Comparison of ENCODE assay signal across 13 cellular contexts in genomic region chr2:109214651-109215371, GRCh38.
DNase-seq lines count a peak whose midpoint lies in the region; ATAC-seq and TF ChIP-seq lines count a peak whose summit lies in the region.
"Had no signal": no experiment of that assay in that cellular context is flagged by ENCODE, and none has a peak within 500 bp of the region (broad histone marks: within the 10 kb centered on the region; RNA-seq: fewer than 3 reads in every experiment).

No MANE protein-coding gene starts in this region.

- H3F3A ChIP-seq in PC-3 (ENCODE audit: low read length, unreplicated experiment): no peaks in the 10 kb centered on the region

- no peaks in the 10 kb centered on the region for H3K27me3 ChIP-seq in PC-3 (ENCODE audit: low read length)
- no peaks in the 10 kb centered on the region for H3K27me3 ChIP-seq in fibroblast of lung (ENCODE audit: control insufficient read depth, insufficient read depth, low read length)
- H3K27me3 ChIP-seq: SJSA1 had no signal

- H3K36me3 Mint-ChIP-seq in activated naive CD4-positive, alpha-beta T cell treated with anti-CD3 and anti-CD28 coated beads, Interleukin-2, amount 50 U/mL, for 72 hours: peaks cover 5 to 11% of the 10 kb centered on the region in 2 donors
- H3K36me3 Mint-ChIP-seq in activated naive CD4-positive, alpha-beta T cell treated with anti-CD3 and anti-CD28 coated beads, Interleukin-2, amount 10 ng/mL, durations not matched to agents 7 days and 5 days: no peaks in the 10 kb centered on the region
- peaks cover 17% of the 10 kb centered on the region for H3K36me3 Mint-ChIP-seq in stimulated activated effector memory CD8-positive, alpha-beta T cell treated with anti-CD3 and anti-CD28 coated beads, Interleukin-12 subunit alpha, Interleukin-12 subunit beta, amount 100 ng/mL, for 72 hours

- no peaks in the 10 kb centered on the region for H3K9me3 ChIP-seq in PC-3 (ENCODE audit: low read length)
- H3K9me3 ChIP-seq in fibroblast of lung (ENCODE audit: control insufficient read depth, insufficient read depth, low read depth, low read length): no peaks in the 10 kb centered on the region
- H3K9me3 ChIP-seq: SJSA1 had no signal

- no TSS peak for BruUV-seq in PC-3 (replicated peaks; lab: Mats Ljungman, UMichigan)

- intact Hi-C loops in PC-3 (cut with micrococcal nuclease): no loop called here

- H3K79me2 ChIP-seq in PC-3 (ENCODE audit: low read length) (peaks cover 54% of the 10 kb centered on the region), fibroblast of lung (ENCODE audit: control insufficient read depth, insufficient read depth, low read length) (peaks cover 46% of the 10 kb centered on the region)
- H3K79me2 ChIP-seq: parathyroid adenoma had no signal

- POLR2A ChIA-PET in PC-3 (lab: Charles Lee; ENCODE audit: unreplicated experiment): no interaction called here

- H3K9me3 Mint-ChIP-seq in activated naive CD4-positive, alpha-beta T cell treated with anti-CD3 and anti-CD28 coated beads, Interleukin-2, amount 50 U/mL, for 72 hours: no peaks in the 10 kb centered on the region
- peaks cover 2% of the 10 kb centered on the region for H3K9me3 Mint-ChIP-seq in activated naive CD4-positive, alpha-beta T cell treated with anti-CD3 and anti-CD28 coated beads, Interleukin-2, amount 10 ng/mL, durations not matched to agents 7 days and 5 days
- H3K9me3 Mint-ChIP-seq in stimulated activated effector memory CD8-positive, alpha-beta T cell treated with anti-CD3 and anti-CD28 coated beads, Interleukin-12 subunit alpha, Interleukin-12 subunit beta, amount 100 ng/mL, for 72 hours: no peaks in the 10 kb centered on the region

- H3K9ac ChIP-seq in PC-3 (ENCODE audit: low read length) (no peak overlapping the region), fibroblast of lung (ENCODE audit: insufficient read depth, low read length) (no peak overlapping the region)
- H3K9ac ChIP-seq: parathyroid adenoma had no signal

- H4K20me1 ChIP-seq in PC-3 (ENCODE audit: low read length): no peaks in the 10 kb centered on the region
- no peaks in the 10 kb centered on the region for H4K20me1 ChIP-seq in fibroblast of lung (ENCODE audit: control insufficient read depth, extremely low read depth, insufficient read depth, low read length)

- H3K4me1 Mint-ChIP-seq in activated naive CD4-positive, alpha-beta T cell treated with anti-CD3 and anti-CD28 coated beads, Interleukin-2, amount 10 ng/mL, durations not matched to agents 7 days and 5 days: peaks cover 75% of the 10 kb centered on the region
- peaks cover 83% of the 10 kb centered on the region for H3K4me1 Mint-ChIP-seq in stimulated activated effector memory CD8-positive, alpha-beta T cell treated with anti-CD3 and anti-CD28 coated beads, Interleukin-12 subunit alpha, Interleukin-12 subunit beta, amount 100 ng/mL, for 72 hours

- no peaks in the 10 kb centered on the region for H3K36me3 ChIP-seq in PC-3 (ENCODE audit: low read depth, low read length)
- no peaks in the 10 kb centered on the region for H3K36me3 ChIP-seq in fibroblast of lung (ENCODE audit: control insufficient read depth, insufficient read depth, low read length)
- H3K36me3 ChIP-seq: cardiac muscle cell, SJSA1 had no signal

- DNase-seq in activated naive CD4-positive, alpha-beta T cell treated with anti-CD3 and anti-CD28 coated beads, Interleukin-2, amount 50 U/mL, for 72 hours (ENCODE audit: low spot score in 2 of 2): peak in 1 of 2 donors; percentile 24
- DNase-seq in activated naive CD4-positive, alpha-beta T cell treated with anti-CD3 and anti-CD28 coated beads, Interleukin-2, amount 10 ng/mL, durations not matched to agents 7 days and 5 days: no peak
- DNase-seq in PC-3 (no peak), fibroblast of lung (ENCODE audit: low read depth in 2 of 2) (no peak), NOMO-1 treated with dmso at 0.1 percent for 144 hours (lab: John Stamatoyannopoulos, UW; ENCODE audit: unreplicated experiment) (no peak), NCI-H2029 treated with DMSO at 0.1 percent for 48 hours (lab: John Stamatoyannopoulos, UW) (no peak)
- DNase-seq in stimulated activated effector memory CD8-positive, alpha-beta T cell treated with anti-CD3 and anti-CD28 coated beads, Interleukin-12 subunit alpha, Interleukin-12 subunit beta, amount 100 ng/mL, for 72 hours (ENCODE audit: low spot score in 2 of 2): no peak

- H3K4me1 ChIP-seq in PC-3 (ENCODE audit: insufficient read depth, low read length): peaks cover 53% of the 10 kb centered on the region
- peaks cover 46% of the 10 kb centered on the region for H3K4me1 ChIP-seq in fibroblast of lung (ENCODE audit: control insufficient read depth, extremely low read depth, insufficient read depth, low read length)

- no peak overlapping the region for H3K4me3 Mint-ChIP-seq in activated naive CD4-positive, alpha-beta T cell treated with anti-CD3 and anti-CD28 coated beads, Interleukin-2, amount 10 ng/mL, durations not matched to agents 7 days and 5 days
- H3K4me3 Mint-ChIP-seq in stimulated activated effector memory CD8-positive, alpha-beta T cell treated with anti-CD3 and anti-CD28 coated beads, Interleukin-12 subunit alpha, Interleukin-12 subunit beta, amount 100 ng/mL, for 72 hours: peak overlapping the region; percentile 55

- H3K9me2 ChIP-seq in PC-3 (replicated peaks; ENCODE audit: low read length): no peaks in the 10 kb centered on the region

- H3K4me3 ChIP-seq in PC-3 (ENCODE audit: low read length) (no peak overlapping the region), fibroblast of lung (replicated peaks in 1 of 4; ENCODE audit: control extremely low read depth in 1 of 4, insufficient read depth in 1 of 4, low read depth in 3 of 4, low read length in 4 of 4) (no peak overlapping the region)
- H3K4me3 ChIP-seq: cardiac muscle cell, GM12878, K562, SJSA1 had no signal

- peaks cover 88% of the 10 kb centered on the region for H3K27me3 Mint-ChIP-seq in activated naive CD4-positive, alpha-beta T cell treated with anti-CD3 and anti-CD28 coated beads, Interleukin-2, amount 10 ng/mL, durations not matched to agents 7 days and 5 days

- peak in 1 of 2 donors; percentile 66 for ATAC-seq in activated naive CD4-positive, alpha-beta T cell treated with anti-CD3 and anti-CD28 coated beads, Interleukin-2, amount 50 U/mL, for 72 hours
- ATAC-seq in PC-3 (no peak), GM21367 (IDR thresholded peaks at IDR 0.05; ENCODE audit: unreplicated experiment) (no peak)
- ATAC-seq in stimulated activated effector memory CD8-positive, alpha-beta T cell treated with anti-CD3 and anti-CD28 coated beads, Interleukin-12 subunit alpha, Interleukin-12 subunit beta, amount 100 ng/mL, for 72 hours: peak; percentile 19

- peak overlapping the region; percentile 84 to 86 for H3K27ac Mint-ChIP-seq in activated naive CD4-positive, alpha-beta T cell treated with anti-CD3 and anti-CD28 coated beads, Interleukin-2, amount 50 U/mL, for 72 hours
- H3K27ac Mint-ChIP-seq in activated naive CD4-positive, alpha-beta T cell treated with anti-CD3 and anti-CD28 coated beads, Interleukin-2, amount 10 ng/mL, durations not matched to agents 7 days and 5 days: no peak overlapping the region
- peak overlapping the region; percentile 74 for H3K27ac Mint-ChIP-seq in stimulated activated effector memory CD8-positive, alpha-beta T cell treated with anti-CD3 and anti-CD28 coated beads, Interleukin-12 subunit alpha, Interleukin-12 subunit beta, amount 100 ng/mL, for 72 hours

- no peak overlapping the region for H2AFZ ChIP-seq in PC-3 (ENCODE audit: low read length)
- H2AFZ ChIP-seq in fibroblast of lung (ENCODE audit: low read length): no peak overlapping the region
- H2AFZ ChIP-seq: parathyroid adenoma had no signal

- CTCF ChIA-PET in activated naive CD4-positive, alpha-beta T cell treated with anti-CD3 and anti-CD28 coated beads, Interleukin-2, amount 10 ng/mL, durations not matched to agents 7 days and 5 days (lab: Charles Lee): interaction anchor here (1.2 to 2.0 kb wide), 2 partner anchors 12 to 86 kb away, joined by 3 to 5 read pairs; partner anchors contain the start of gene SH3RF3
- CTCF ChIA-PET in PC-3 (lab: Charles Lee): no interaction called here

- H3K27ac ChIP-seq in PC-3 (ENCODE audit: low read length): peak overlapping the region; percentile 4
- H3K27ac ChIP-seq in fibroblast of lung (ENCODE audit: insufficient read depth, low read length): peak overlapping the region; percentile 3
- H3K27ac ChIP-seq: cardiac muscle cell, parathyroid adenoma, SJSA1 had no signal

- H3K4me2 ChIP-seq in PC-3 (ENCODE audit: low read length): peak overlapping the region; percentile 42
- no peak overlapping the region for H3K4me2 ChIP-seq in fibroblast of lung (ENCODE audit: extremely low read depth, insufficient read depth, low read length)

- no peak for TF ChIP-seq CTCF in PC-3 (conservative IDR thresholded peaks at IDR 0.05; ENCODE audit: low read depth, low read length)
- TF ChIP-seq CTCF in fibroblast of lung (conservative IDR thresholded peaks at IDR 0.05 in 1 of 2, IDR thresholded peaks at IDR 0.05 in 1 of 2; ENCODE audit: low read depth in 1 of 2, low read length in 2 of 2): no peak
